24 cellular contexts compared by ENCODE assay signal in the genomic region with DNA sequence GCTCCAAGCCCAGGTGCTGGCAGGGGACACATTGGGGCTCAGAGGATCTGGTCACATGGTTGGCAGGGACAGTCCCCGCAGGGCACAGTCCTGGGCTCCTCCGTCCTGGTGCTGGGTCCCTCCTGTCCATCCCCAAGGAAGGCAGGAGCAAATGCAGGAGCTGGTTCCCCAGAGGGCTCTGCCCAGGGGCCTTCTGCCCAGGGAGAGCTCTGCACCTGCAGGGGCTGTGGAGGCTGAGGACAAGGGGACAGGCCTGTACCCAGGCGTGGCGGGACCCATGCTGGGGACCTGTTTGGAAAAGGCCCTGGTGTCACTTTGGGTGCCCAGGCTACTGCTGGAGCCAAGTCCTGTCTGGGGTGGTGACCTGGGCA. TPM values are rescaled to one million over a fixed set of nuclear protein-coding genes. Genes with fewer than 3 reads are reported as not detected.
DNase-seq lines count a peak whose midpoint lies in the region; ATAC-seq and TF ChIP-seq lines count a peak whose summit lies in the region.
"Had no signal": no experiment of that assay in that cellular context is flagged by ENCODE, and none has a peak within 500 bp of the region (broad histone marks: within the 10 kb centered on the region; RNA-seq: fewer than 3 reads in every experiment).

No MANE protein-coding gene starts in this region.

- peak overlapping the region; percentile 76 for H3K18ac ChIP-seq in neuronal stem cell (ENCODE audit: low read length)

- no peaks in the 10 kb centered on the region for H3K79me1 ChIP-seq in neuronal stem cell (ENCODE audit: low read depth, low read length)

- H2AK5ac ChIP-seq in neuronal stem cell (ENCODE audit: low read depth, low read length) = peak overlapping the region; percentile 37

- H2BK5ac ChIP-seq in neuronal stem cell (ENCODE audit: low read length) = no peak overlapping the region

- H3K14ac ChIP-seq in neuronal stem cell (ENCODE audit: low read length) = no peak overlapping the region

- ATAC-seq in HG02678 (IDR thresholded peaks at IDR 0.05; ENCODE audit: unreplicated experiment) = no peak
- ATAC-seq: CD8-positive, alpha-beta T cell had no signal

- peak overlapping the region; percentile 67 for H2BK120ac ChIP-seq in neuronal stem cell (ENCODE audit: low read depth, low read length)

- no peak overlapping the region for H2BK12ac ChIP-seq in neuronal stem cell (ENCODE audit: low read length)

- H3K9me3 ChIP-seq in left ventricle myocardium inferior (replicated peaks) (peaks cover 11% of the 10 kb centered on the region), neuronal stem cell (replicated peaks in 1 of 2; ENCODE audit: control insufficient read depth in 2 of 2, insufficient read depth in 1 of 2, low read depth in 1 of 2, low read length in 2 of 2) (peaks cover 0 to 3% of the 10 kb centered on the region in 2 donors)
- H3K9me3 ChIP-seq: Caco-2, HAP-1, SJSA1 had no signal

- DNase-seq in cardiac septum (ENCODE audit: low spot score) (peak; percentile 66), left ventricle myocardium inferior (no peak), ecto neural progenitor cell (ENCODE audit: low spot score) (peak; percentile 39), neuronal stem cell (ENCODE audit: low spot score) (no peak), HT-29 (ENCODE audit: low spot score) (no peak), NCI-H2227 treated with DMSO at 0.1 percent for 48 hours (lab: John Stamatoyannopoulos, UW) (no peak)
- DNase-seq: C1 segment of cervical spinal cord; Caco-2; CD8-positive, alpha-beta T cell; GOT3; NCI-H1048; NCI-H1417; NCI-H1694; NCI-H2029 treated with DMSO at 0.1 percent for 48 hours; NCI-H526 treated with DMSO at 0.1 percent for 48 hours; Right ventricle myocardium superior; RPMI8226 had no signal

- H3K4ac ChIP-seq in neuronal stem cell (ENCODE audit: low read length) = no peak overlapping the region

- H3K4me3 ChIP-seq in left ventricle myocardium inferior (no peak overlapping the region), neuronal stem cell (ENCODE audit: low read length in 2 of 2) (peak overlapping the region in 1 of 2 donors; percentile 12)
- H3K4me3 ChIP-seq: HAP-1, SJSA1 had no signal

- no peak overlapping the region for H3K27ac ChIP-seq in left ventricle myocardium inferior (replicated peaks)
- H3K27ac ChIP-seq in neuronal stem cell (replicated peaks; ENCODE audit: low read length) = no peak overlapping the region
- H3K27ac ChIP-seq: KMS-11, SJSA1 had no signal

- no peak for TF ChIP-seq CTCF in left ventricle myocardium inferior (IDR thresholded peaks at IDR 0.05; ENCODE audit: borderline replicate concordance)

- H3K36me3 ChIP-seq in left ventricle myocardium inferior = no peaks in the 10 kb centered on the region
- no peaks in the 10 kb centered on the region for H3K36me3 ChIP-seq in neuronal stem cell (replicated peaks in 1 of 2; ENCODE audit: control insufficient read depth in 2 of 2, insufficient read depth in 2 of 2, low read length in 2 of 2)
- H3K36me3 ChIP-seq: HAP-1, SJSA1 had no signal

- H2BK15ac ChIP-seq in neuronal stem cell (ENCODE audit: low read length) = no peak overlapping the region

- no peak overlapping the region for H3K23ac ChIP-seq in neuronal stem cell (ENCODE audit: low read depth, low read length, poor library complexity)

- WGBS in neuronal stem cell (ENCODE audit: extremely low coverage in 2 of 2, insufficient read length in 2 of 2, insufficient replicate concordance in 1 of 2), 2 donors = no CpG with 5 or more reads among the region's 4 CpGs

- H3K9ac ChIP-seq in neuronal stem cell (ENCODE audit: low read depth, low read length, poor library complexity) = no peak overlapping the region
- H3K9ac ChIP-seq: KMS-11 had no signal

- no peaks in the 10 kb centered on the region for H3K4me1 ChIP-seq in left ventricle myocardium inferior
- peaks cover 0 to 3% of the 10 kb centered on the region in 2 donors for H3K4me1 ChIP-seq in neuronal stem cell (ENCODE audit: control insufficient read depth in 2 of 2, insufficient read depth in 1 of 2, low read depth in 1 of 2, low read length in 2 of 2)
- H3K4me1 ChIP-seq: Caco-2, HAP-1, SJSA1 had no signal

- no peak overlapping the region for H3K4me2 ChIP-seq in neuronal stem cell (ENCODE audit: insufficient read depth, low read length, poor library complexity, severe bottlenecking)
- H3K4me2 ChIP-seq: KMS-11 had no signal

- no peak overlapping the region for H2AFZ ChIP-seq in neuronal stem cell (ENCODE audit: low read length)

- intact Hi-C loops in cardiac septum (cut with DNase I) = no loop called here
- intact Hi-C loops in left ventricle myocardium inferior (cut with micrococcal nuclease) = no loop called here

- H4K91ac ChIP-seq in neuronal stem cell (ENCODE audit: low read depth, low read length, poor library complexity) = no peak overlapping the region

- H3K27me3 ChIP-seq in left ventricle myocardium inferior (ENCODE audit: low read depth) (peaks cover 35% of the 10 kb centered on the region), neuronal stem cell (ENCODE audit: control insufficient read depth in 3 of 3, insufficient read depth in 3 of 3, low read depth in 1 of 3, low read length in 3 of 3) (no peaks in the 10 kb centered on the region)
- H3K27me3 ChIP-seq: SJSA1 had no signal

- no peak overlapping the region for H4K8ac ChIP-seq in neuronal stem cell (ENCODE audit: low read depth, low read length)

RNA-seq across cellular contexts. Expression of a gene that starts 7.2 kb away (rescaled TPM):
- total RNA-seq in cardiac septum = not detected
- total RNA-seq in left ventricle myocardium inferior = not detected
- 0.01 TPM for polyA plus RNA-seq in neuronal stem cell (2013, experiment 1 of 2)
- 0.03 TPM for polyA plus RNA-seq in neuronal stem cell (2013, experiment 2 of 2)
- total RNA-seq in HT-29 (2014; rRNA removed; shearing (Covaris generic)) = not detected in 2 replicates
- total RNA-seq: A673; Caco-2; CD8-positive, alpha-beta T cell; NCI-H460; Right ventricle myocardium superior had no signal
- polyA plus RNA-seq: IgD-negative memory B cell had no signal

RNA-seq across cellular contexts. Expression of a gene that starts 27.9 kb away (rescaled TPM):
- total RNA-seq in cardiac septum = not detected
- not detected for total RNA-seq in left ventricle myocardium inferior
- 0.04 TPM for polyA plus RNA-seq in neuronal stem cell (2013, experiment 1 of 2)
- polyA plus RNA-seq in neuronal stem cell (2013, experiment 2 of 2) = 0.03 TPM
- total RNA-seq in HT-29 (2014; rRNA removed; shearing (Covaris generic)) = not detected in 2 replicates
- total RNA-seq: A673; Caco-2; CD8-positive, alpha-beta T cell; NCI-H460; Right ventricle myocardium superior; SJSA1 had no signal
- polyA plus RNA-seq: IgD-negative memory B cell had no signal

Comparison
In these comparisons a context has a peak if more than half of its experiments do, and no peak if none do; other contexts are left out.
1. DNase-seq: peak in cardiac septum (single experiment) and ecto neural progenitor cell (single experiment); none in left ventricle myocardium inferior (single experiment), neuronal stem cell (single experiment), HT-29 (single experiment) and NCI-H2227 treated with DMSO at 0.1 percent for 48 hours (single experiment).